14 cellular contexts compared by ENCODE assay signal in the genomic region with DNA sequence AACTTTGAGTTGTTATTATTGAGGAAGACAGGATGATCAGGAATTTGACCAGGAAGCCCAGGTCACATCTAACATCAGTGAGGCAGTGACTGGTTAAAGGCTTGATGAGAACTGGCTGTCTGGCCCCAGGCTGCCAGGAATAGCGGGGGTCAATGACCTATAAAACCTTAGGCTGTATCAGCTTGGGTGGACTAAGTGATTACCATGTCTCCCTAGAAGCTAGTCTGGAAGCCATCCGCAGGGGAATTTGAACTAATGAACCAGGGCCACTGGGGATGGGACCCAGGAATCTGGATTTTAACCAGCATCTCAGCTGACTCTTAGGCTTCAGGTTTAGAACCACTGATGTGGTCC. TPM values are rescaled to one million over a fixed set of nuclear protein-coding genes. Genes with fewer than 3 reads are reported as not detected.
A peak's percentile ranks its signal among the peaks of the same experiment; 100 is the strongest.
DNase-seq lines count a peak whose midpoint lies in the region; ATAC-seq, FAIRE-seq and TF ChIP-seq lines count a peak whose summit lies in the region.
"Had no signal": no experiment of that assay in that cellular context is flagged by ENCODE, and none has a peak within 500 bp of the region (broad histone marks: within the 10 kb centered on the region; RNA-seq: fewer than 3 reads in every experiment).

No MANE protein-coding gene starts in this region.

- TF ChIP-seq EP300 in upper lobe of left lung (IDR thresholded peaks at IDR 0.05): no peak

- intact Hi-C loops in right cardiac atrium (cut with DNase I): no loop called here
- intact Hi-C loops in CD14-positive monocyte (cut with micrococcal nuclease): no loop called here

- H2AFZ ChIP-seq in astrocyte (ENCODE audit: low read depth, low read length) (no peak overlapping the region), parathyroid adenoma (peak overlapping the region; percentile 14)

- H3K27ac ChIP-seq in astrocyte (ENCODE audit: low read depth, low read length) (no peak overlapping the region), right cardiac atrium (ENCODE audit: low read length) (peak overlapping the region; percentile 21), parathyroid adenoma (peak overlapping the region; percentile 62), upper lobe of left lung (peak overlapping the region; percentile 43 to 72 (median 58))
- H3K27ac ChIP-seq: cardiac muscle cell, HL-60 had no signal

- H3K4me3 Mint-ChIP-seq in astrocyte (ENCODE audit: unreplicated experiment): no peak overlapping the region
- no peak overlapping the region for H3K4me3 Mint-ChIP-seq in CD14-positive monocyte
- H3K4me3 Mint-ChIP-seq: activated naive CD4-positive, alpha-beta T cell treated with anti-CD3 and anti-CD28 coated beads for 36 hours; CD4-positive, CD25-positive, alpha-beta regulatory T cell had no signal

- H3K36me3 ChIP-seq in astrocyte (ENCODE audit: insufficient read depth, low read length) (no peaks in the 10 kb centered on the region), parathyroid adenoma (ENCODE audit: control insufficient read depth, insufficient read depth, low read length) (no peaks in the 10 kb centered on the region), upper lobe of left lung (no peaks in the 10 kb centered on the region)
- H3K36me3 ChIP-seq: cardiac muscle cell had no signal

- WGBS in right cardiac atrium: 86% methylated on average over 2 of the region's 2 CpGs
- 97 to 100% methylated on average over 2 of the region's 2 CpGs for WGBS in upper lobe of left lung, 2 donors

- peaks cover 31% of the 10 kb centered on the region for H3K4me1 Mint-ChIP-seq in astrocyte (ENCODE audit: low read depth, unreplicated experiment)
- H3K4me1 Mint-ChIP-seq in CD14-positive monocyte: no peaks in the 10 kb centered on the region
- H3K4me1 Mint-ChIP-seq: CD4-positive, CD25-positive, alpha-beta regulatory T cell had no signal

- FAIRE-seq in astrocyte (lab: Jason Lieb, UNC) (no peak), H54 (lab: Jason Lieb, UNC) (no peak)

- H3K4me3 ChIP-seq in astrocyte (ENCODE audit: insufficient read depth, low read depth, low read length): no peak overlapping the region
- no peak overlapping the region for H3K4me3 ChIP-seq in right cardiac atrium (ENCODE audit: low read length)
- H3K4me3 ChIP-seq in parathyroid adenoma (ENCODE audit: low read depth, low read length): no peak overlapping the region
- H3K4me3 ChIP-seq in upper lobe of left lung: no peak overlapping the region
- H3K4me3 ChIP-seq: cardiac muscle cell had no signal

- H4K20me1 ChIP-seq in astrocyte (ENCODE audit: insufficient read depth, low read length): no peaks in the 10 kb centered on the region

- H3K4me1 ChIP-seq in astrocyte (ENCODE audit: insufficient read depth, low read length) (peaks cover 17% of the 10 kb centered on the region), right cardiac atrium (ENCODE audit: control insufficient read depth, insufficient read depth, low read length) (peaks cover 2% of the 10 kb centered on the region), parathyroid adenoma (peaks cover 10% of the 10 kb centered on the region), upper lobe of left lung (peaks cover 0 to 4% (median 0%) of the 10 kb centered on the region in 4 donors)

- no peak for TF ChIP-seq CTCF in astrocyte (IDR thresholded peaks at IDR 0.05; ENCODE audit: insufficient read depth, low read depth, low read length)
- no peak for TF ChIP-seq CTCF in parathyroid adenoma (IDR thresholded peaks at IDR 0.05)
- TF ChIP-seq CTCF in upper lobe of left lung (IDR thresholded peaks at IDR 0.05): no peak
- no peak for TF ChIP-seq CTCF in CD14-positive monocyte (IDR thresholded peaks at IDR 0.05)

- no peaks in the 10 kb centered on the region for H3K27me3 Mint-ChIP-seq in astrocyte (ENCODE audit: low read depth, unreplicated experiment)
- H3K27me3 Mint-ChIP-seq in CD14-positive monocyte (ENCODE audit: low read depth in 3 of 3): peaks cover 0 to 5% (median 0%) of the 10 kb centered on the region in 3 donors

- H3K9me3 ChIP-seq in astrocyte (ENCODE audit: insufficient read depth, low read depth, low read length) (no peaks in the 10 kb centered on the region), right cardiac atrium (ENCODE audit: control insufficient read depth, low read length) (no peaks in the 10 kb centered on the region), parathyroid adenoma (ENCODE audit: control insufficient read depth, low read length) (no peaks in the 10 kb centered on the region), upper lobe of left lung (no peaks in the 10 kb centered on the region)

- H3K36me3 Mint-ChIP-seq in astrocyte (ENCODE audit: low read depth, unreplicated experiment): no peaks in the 10 kb centered on the region
- H3K36me3 Mint-ChIP-seq in CD14-positive monocyte: no peaks in the 10 kb centered on the region
- H3K36me3 Mint-ChIP-seq: CD4-positive, CD25-positive, alpha-beta regulatory T cell had no signal

- no peaks in the 10 kb centered on the region for H3K79me2 ChIP-seq in astrocyte (ENCODE audit: insufficient read depth, low read length)
- H3K79me2 ChIP-seq in parathyroid adenoma: no peaks in the 10 kb centered on the region

- DNase-seq in astrocyte (ENCODE audit: low read depth): no peak
- no peak for DNase-seq in right cardiac atrium
- DNase-seq in upper lobe of left lung: no peak
- no peak for DNase-seq in NCI-H345 treated with DMSO at 0.1 percent for 48 hours (lab: John Stamatoyannopoulos, UW; ENCODE audit: unreplicated experiment)
- no peak for DNase-seq in CD14-positive monocyte (ENCODE audit: low spot score)
- DNase-seq in H54 (ENCODE audit: insufficient read length, low spot score): no peak
- DNase-seq: activated naive CD4-positive, alpha-beta T cell treated with anti-CD3 and anti-CD28 coated beads for 36 hours; DND-41; NCI-H1417 treated with DMSO at 0.1 percent for 48 hours; NCI-H510A had no signal

- H3K27ac Mint-ChIP-seq in astrocyte (ENCODE audit: unreplicated experiment): peak overlapping the region; percentile 79
- no peak overlapping the region for H3K27ac Mint-ChIP-seq in CD14-positive monocyte
- H3K27ac Mint-ChIP-seq: activated naive CD4-positive, alpha-beta T cell treated with anti-CD3 and anti-CD28 coated beads for 36 hours had no signal

- ATAC-seq in right cardiac atrium (peak in 1 of 2 donors; percentile 32), upper lobe of left lung (ENCODE audit: low FRiP score in 2 of 2) (no peak)

- H3K27me3 ChIP-seq in astrocyte (ENCODE audit: insufficient read depth, low read length): no peaks in the 10 kb centered on the region
- no peaks in the 10 kb centered on the region for H3K27me3 ChIP-seq in right cardiac atrium (ENCODE audit: control insufficient read depth, insufficient read depth)
- H3K27me3 ChIP-seq in parathyroid adenoma (ENCODE audit: control insufficient read depth, insufficient read depth, low read length): no peaks in the 10 kb centered on the region
- no peaks in the 10 kb centered on the region for H3K27me3 ChIP-seq in upper lobe of left lung
- H3K27me3 ChIP-seq: cardiac muscle cell had no signal

- H3K9me3 Mint-ChIP-seq in astrocyte (ENCODE audit: unreplicated experiment) (no peaks in the 10 kb centered on the region), CD14-positive monocyte (no peaks in the 10 kb centered on the region)
- H3K9me3 Mint-ChIP-seq: activated naive CD4-positive, alpha-beta T cell treated with anti-CD3 and anti-CD28 coated beads for 36 hours; CD4-positive, CD25-positive, alpha-beta regulatory T cell had no signal

- H3K4me2 ChIP-seq in astrocyte (ENCODE audit: low read length) (no peak overlapping the region), parathyroid adenoma (ENCODE audit: low read length) (no peak overlapping the region)

- no peak overlapping the region for H3K9ac ChIP-seq in astrocyte (ENCODE audit: low read length)
- H3K9ac ChIP-seq in parathyroid adenoma: no peak overlapping the region

- TF ChIP-seq POLR2A in upper lobe of left lung (IDR thresholded peaks at IDR 0.05): no peak
- TF ChIP-seq POLR2A in H54 (IDR thresholded peaks at IDR 0.05; ENCODE audit: low read depth, low read length): no peak

RNA-seq across cellular contexts. Expression of gene BPGM, which starts 56.6 kb away (rescaled TPM):
- 37.3 and 37.4 TPM in 2 replicates for total RNA-seq in astrocyte
- 10 to 100 TPM; 12.9 to 18.2 (median 14.3) TPM for total RNA-seq in right cardiac atrium
- 16.7 TPM for polyA plus RNA-seq in right cardiac atrium
- 10 to 100 TPM in 5 of 6 donors, 1 to 10 TPM in 1; 9.5 to 30.7 (median 14.3) TPM for total RNA-seq in upper lobe of left lung
- 10 to 100 TPM; 18.4 to 20.6 TPM for polyA plus RNA-seq in CD14-positive monocyte
